In the genomic region with DNA sequence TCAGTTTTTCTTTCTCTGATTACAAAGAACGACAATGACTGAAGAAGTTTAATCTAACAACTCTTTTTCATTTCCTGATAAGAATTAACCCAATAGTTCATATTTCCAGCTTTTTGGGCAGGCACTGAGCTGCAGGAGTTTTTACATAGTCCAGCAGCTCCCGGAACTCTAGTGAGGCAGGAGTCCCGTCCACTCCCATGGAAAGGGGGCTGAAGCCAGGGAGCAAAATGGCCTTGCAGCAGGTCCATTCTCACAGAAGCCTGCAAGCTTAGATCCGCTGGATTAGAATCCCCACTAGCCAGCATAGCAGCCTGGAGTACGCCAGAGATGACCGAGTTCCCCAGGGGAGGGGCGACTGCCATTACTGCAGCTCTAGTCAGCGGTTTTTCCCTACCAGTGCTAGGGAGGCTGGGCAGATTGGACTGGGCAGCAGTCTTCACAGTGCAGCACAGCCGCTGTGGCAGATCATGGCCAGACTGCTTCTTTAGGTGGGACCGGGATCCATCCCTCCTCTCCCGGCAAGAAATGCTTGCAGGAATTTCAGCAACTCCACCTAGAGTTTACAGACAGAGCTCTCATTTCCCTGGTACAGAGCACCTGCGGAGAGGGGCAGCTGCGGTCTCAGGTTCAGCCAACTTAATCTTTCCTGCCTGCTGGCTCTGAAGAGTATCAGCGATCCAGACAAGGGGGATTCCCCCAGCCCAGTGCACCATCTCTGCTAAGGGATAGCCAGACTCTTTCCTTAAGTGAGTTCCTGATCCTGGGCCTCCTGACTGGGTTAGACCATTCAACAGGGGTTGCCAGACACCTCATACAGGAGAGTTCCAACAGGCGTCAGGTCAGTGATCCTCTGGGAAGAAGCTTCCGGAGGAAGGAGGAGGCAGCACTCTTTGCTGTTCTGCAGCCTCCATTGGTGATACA, we compare ENCODE assay signal across 8 cellular contexts. TPM values are rescaled to one million over a fixed set of nuclear protein-coding genes. Genes with fewer than 3 reads are reported as not detected.
DNase-seq lines count a peak whose midpoint lies in the region; ATAC-seq and TF ChIP-seq lines count a peak whose summit lies in the region.

No MANE protein-coding gene starts in this region.

- BruUV-seq in A673 (replicated peaks; lab: Mats Ljungman, UMichigan) (TSS peak; percentile 97), Panc1 (replicated peaks; lab: Mats Ljungman, UMichigan) (no TSS peak)

- H3K4me1 ChIP-seq in A673 (ENCODE audit: insufficient read depth, low read length, poor library complexity, severe bottlenecking) (peaks cover 29% of the 10 kb centered on the region), Panc1 (ENCODE audit: control insufficient read depth, insufficient read depth, low read length) (peaks cover 9% of the 10 kb centered on the region; the same call in 1 of the 2 replicates), muscle layer of duodenum (ENCODE audit: control insufficient read depth in 1 of 2, insufficient read depth in 2 of 2, low read length in 2 of 2) (peaks cover 0 to 4% of the 10 kb centered on the region in 2 donors)
- H3K4me1 ChIP-seq in effector memory CD4-positive, alpha-beta T cell (ENCODE audit: control insufficient read depth, insufficient read depth, low read length, poor library complexity, severe bottlenecking): peaks cover 15% of the 10 kb centered on the region

- H3K9me3 ChIP-seq in A673 (ENCODE audit: low read depth, low read length, poor library complexity, severe bottlenecking) (peaks cover 12% of the 10 kb centered on the region), Panc1 (ENCODE audit: control insufficient read depth, insufficient read depth, low read depth, low read length) (peaks cover 11% of the 10 kb centered on the region; the same call in 1 of the 2 replicates), muscle layer of duodenum (ENCODE audit: control insufficient read depth in 1 of 2, low read length in 2 of 2) (peaks cover 0 to 4% of the 10 kb centered on the region in 2 donors)
- H3K9me3 ChIP-seq in effector memory CD4-positive, alpha-beta T cell (ENCODE audit: control insufficient read depth, low read length): peaks cover under 1% of the 10 kb centered on the region

- DNase-seq in A673 (ENCODE audit: low spot score): peak; percentile 64
- peak; percentile 30 for DNase-seq in Panc1 (ENCODE audit: low read depth, low spot score)
- no peak for DNase-seq in effector memory CD4-positive, alpha-beta T cell
- no peak for DNase-seq in cerebellum (ENCODE audit: low spot score)
- no peak for DNase-seq in mesenteric fat pad (ENCODE audit: low spot score)
- DNase-seq in inferior parietal cortex (ENCODE audit: extremely low spot score): no peak

- ATAC-seq in GM19328 (IDR thresholded peaks at IDR 0.05; ENCODE audit: unreplicated experiment) (peak; percentile 4), Panc1 (peak; percentile 91)

- in situ Hi-C loops in Panc1 (cut with HindIII; ENCODE audit: low pct_unique_long_range_greater_than_20kb, low sequenced_read_pairs): no loop called here

- H3K4me3 ChIP-seq in A673 (ENCODE audit: low read depth, low read length, poor library complexity, severe bottlenecking) (peak overlapping the region; percentile 53), Panc1 (ENCODE audit: low read depth in 2 of 2, low read length in 2 of 2) (peak overlapping the region; percentile 59 to 72), muscle layer of duodenum (ENCODE audit: low read depth in 1 of 2, low read length in 2 of 2) (peak overlapping the region; percentile 61 to 84)
- peak overlapping the region; percentile 76 for H3K4me3 ChIP-seq in effector memory CD4-positive, alpha-beta T cell (ENCODE audit: insufficient read depth, low read depth, low read length, poor library complexity, severe bottlenecking)

- CTCF ChIA-PET in A673 (lab: Charles Lee) (no interaction called here), Panc1 (lab: Charles Lee) (interaction anchor here (0.6 kb wide), 2 partner anchors 98 to 1157 kb away, joined by 3 read pairs; no protein-coding TSS in a partner anchor)

- intact Hi-C loops in A673 (cut with micrococcal nuclease; ENCODE audit: unreplicated experiment) (no loop called here), Panc1 (cut with micrococcal nuclease; ENCODE audit: unreplicated experiment) (no loop called here)

- H3K36me3 ChIP-seq in A673 (ENCODE audit: insufficient read depth, low read length, poor library complexity, severe bottlenecking) (no peaks in the 10 kb centered on the region), Panc1 (ENCODE audit: control insufficient read depth, insufficient read depth, low read length) (no peaks in the 10 kb centered on the region), muscle layer of duodenum (ENCODE audit: control insufficient read depth in 1 of 2, insufficient read depth in 2 of 2, low read length in 2 of 2) (no peaks in the 10 kb centered on the region)
- no peaks in the 10 kb centered on the region for H3K36me3 ChIP-seq in effector memory CD4-positive, alpha-beta T cell (ENCODE audit: control insufficient read depth, insufficient read depth, low read length)

- H3K27me3 ChIP-seq in A673 (replicated peaks; ENCODE audit: insufficient read depth, low read depth, low read length, poor library complexity) (no peaks in the 10 kb centered on the region), Panc1 (ENCODE audit: control insufficient read depth, insufficient read depth, low read length) (no peaks in the 10 kb centered on the region), muscle layer of duodenum (ENCODE audit: low read depth, low read length) (no peaks in the 10 kb centered on the region)
- H3K27me3 ChIP-seq in effector memory CD4-positive, alpha-beta T cell (replicated peaks; ENCODE audit: control insufficient read depth, insufficient read depth, low read length, poor library complexity, severe bottlenecking): no peaks in the 10 kb centered on the region

- TF ChIP-seq CTCF in A673 (conservative IDR thresholded peaks at IDR 0.05; ENCODE audit: low read depth, low read length): no peak
- no peak for TF ChIP-seq CTCF in Panc1 (IDR thresholded peaks at IDR 0.05)

- POLR2A ChIA-PET in A673 (lab: Charles Lee; ENCODE audit: low non-redundant PET) (interaction anchor here (0.6 kb wide), 1 partner anchor 323 kb away, joined by 3 read pairs; no protein-coding TSS in a partner anchor), Panc1 (lab: Charles Lee) (interaction anchor here (0.6 to 0.7 kb wide), 3 partner anchors 441 to 616 kb away, joined by 3 to 4 read pairs (median 3); no protein-coding TSS in a partner anchor)

- H3K27ac ChIP-seq in A673 (ENCODE audit: low read depth, low read length, poor library complexity, severe bottlenecking): peak overlapping the region; percentile 90
- H3K27ac ChIP-seq in Panc1 (ENCODE audit: low read length): peak overlapping the region; percentile 95
- peak overlapping the region; percentile 73 for H3K27ac ChIP-seq in effector memory CD4-positive, alpha-beta T cell (ENCODE audit: insufficient read depth, low read length, poor library complexity, severe bottlenecking)
- peak overlapping the region; percentile 94 for H3K27ac ChIP-seq in muscle layer of duodenum (ENCODE audit: low read length)

RNA-seq across cellular contexts. Expression of a gene that starts 0.7 kb away (rescaled TPM):
- total RNA-seq in A673 (2021) (71.3 and 92.7 TPM in 2 replicates), Panc1 (2021; ENCODE audit: unreplicated experiment) (25.8 TPM), cerebellum (5.2 TPM), mesenteric fat pad (75.8 TPM)
- polyA plus RNA-seq in Panc1 (2012; ENCODE audit: insufficient read length): 19.8 TPM

RNA-seq across cellular contexts. Expression of a gene that starts 53.9 kb away (rescaled TPM):
- total RNA-seq in A673 (2021): not detected in 2 replicates
- total RNA-seq in Panc1 (2021; ENCODE audit: unreplicated experiment): not detected
- not detected for polyA plus RNA-seq in Panc1 (2012; ENCODE audit: insufficient read length)
- total RNA-seq in cerebellum: not detected
- 0.29 TPM for total RNA-seq in mesenteric fat pad

Comparison
In these comparisons a context has a peak if more than half of its experiments do, and no peak if none do; other contexts are left out.
1. DNase-seq: peak in A673 (single experiment) and Panc1 (single experiment); none in effector memory CD4-positive, alpha-beta T cell (0 of 3), cerebellum (single experiment), mesenteric fat pad (single experiment) and inferior parietal cortex (single experiment).
2. Peak in every context shown above with its lines, with median percentiles within 50 percentile points of each other: H3K27ac ChIP-seq and H3K4me3 ChIP-seq.